In the genomic region with DNA sequence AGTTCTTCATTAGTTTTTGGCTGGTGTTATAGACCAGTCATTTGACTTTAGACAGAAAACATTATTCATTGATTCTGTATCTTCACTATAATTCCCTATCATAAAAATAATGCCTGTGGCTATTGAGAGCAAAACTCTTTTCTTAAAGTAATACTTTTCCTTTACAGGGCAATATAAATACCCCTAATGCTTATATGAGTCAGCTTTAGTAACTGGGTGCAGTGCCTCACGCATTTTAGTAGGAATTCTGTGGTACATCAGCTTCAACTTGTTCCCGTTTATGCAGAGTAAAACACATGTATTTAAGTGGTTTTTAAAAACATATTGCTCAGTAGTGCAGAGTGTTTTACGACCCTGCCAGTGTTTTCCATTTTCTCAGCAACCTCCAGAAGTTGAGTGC, we compare ENCODE assay signal across 16 cellular contexts.
DNase-seq lines count a peak whose midpoint lies in the region; ATAC-seq and TF ChIP-seq lines count a peak whose summit lies in the region.
"Had no signal": no experiment of that assay in that cellular context is flagged by ENCODE, and none has a peak within 500 bp of the region (broad histone marks: within the 10 kb centered on the region; RNA-seq: fewer than 3 reads in every experiment).

No MANE protein-coding gene starts in this region.

- intact Hi-C loops in Caco-2 (cut with micrococcal nuclease; ENCODE audit: unreplicated experiment): loop anchor here (1.0 to 5.0 kb wide), 4 partner anchors 47 to 123 kb away; a partner anchor contains a TSS

- no peaks in the 10 kb centered on the region for H3K79me2 ChIP-seq in OCI-LY1 (ENCODE audit: insufficient read depth, low read length)

- POLR2A ChIA-PET in Caco-2 (lab: Charles Lee): interaction anchor here (1.5 to 1.7 kb wide), 2 partner anchors 68 to 121 kb away, joined by 7 read pairs; a partner anchor contains a TSS
- POLR2A ChIA-PET in activated CD4-positive, alpha-beta T cell treated with anti-CD3 and anti-CD28 coated beads, Interleukin-2, amount 10 ng/mL, durations not matched to agents 7 days and 5 days (lab: Charles Lee): interaction anchor here (1.0 kb wide), 1 partner anchor 122 kb away, joined by 3 read pairs; no protein-coding TSS in a partner anchor

- CTCF ChIA-PET in Caco-2 (lab: Charles Lee): interaction anchor here (0.5 to 2.0 kb wide), 10 partner anchors 49 to 122 kb away, joined by 3 to 20 read pairs (median 4); a partner anchor contains a TSS
- CTCF ChIA-PET in activated CD4-positive, alpha-beta T cell treated with anti-CD3 and anti-CD28 coated beads, Interleukin-2, amount 10 ng/mL, durations not matched to agents 7 days and 5 days (lab: Charles Lee): interaction anchor here (0.6 to 1.2 kb wide), 2 partner anchors 24 to 121 kb away, joined by 3 read pairs; no protein-coding TSS in a partner anchor

- no peak overlapping the region for H2AFZ ChIP-seq in OCI-LY1 (ENCODE audit: low read length)

- no peak overlapping the region for H3K4me3 Mint-ChIP-seq in Caco-2 (ENCODE audit: unreplicated experiment)
- no peak overlapping the region for H3K4me3 Mint-ChIP-seq in activated CD4-positive, alpha-beta T cell treated with anti-CD3 and anti-CD28 coated beads, Interleukin-2, amount 10 ng/mL, durations not matched to agents 7 days and 5 days
- H3K4me3 Mint-ChIP-seq: activated CD8-positive, alpha-beta memory T cell treated with anti-CD3 and anti-CD28 coated beads, Interleukin-2, amount 10 ng/mL, durations not matched to agents 7 days and 5 days; natural killer cell treated with Interleukin-12 subunit alpha and Interleukin-12 subunit beta and Interleukin-15 and Interleukin-18, amount 100 ng/mL, for 72 hours; T-helper 17 cell had no signal

- H3K4me1 ChIP-seq in Caco-2 (peaks cover 13% of the 10 kb centered on the region), OCI-LY1 (ENCODE audit: insufficient read depth, low read length, severe bottlenecking) (peaks cover 99% of the 10 kb centered on the region), skeletal muscle tissue (ENCODE audit: control insufficient read depth in 3 of 3, insufficient read depth in 3 of 3, low read length in 3 of 3) (peaks cover 39 to 65% (median 61%) of the 10 kb centered on the region in 3 donors)
- H3K4me1 ChIP-seq: ascending aorta had no signal

- no peak overlapping the region for H3K4me3 ChIP-seq in Caco-2 (ENCODE audit: low read depth, low read length)
- H3K4me3 ChIP-seq in OCI-LY1 (ENCODE audit: low read depth, low read length, poor library complexity, severe bottlenecking): no peak overlapping the region
- H3K4me3 ChIP-seq in fibroblast of villous mesenchyme (ENCODE audit: low read depth, low read length): no peak overlapping the region
- H3K4me3 ChIP-seq in skeletal muscle tissue (ENCODE audit: low read length in 3 of 3): peak overlapping the region in 2 of 3 donors; percentile 33 to 46
- H3K4me3 ChIP-seq: ascending aorta had no signal

- TF ChIP-seq CTCF in Caco-2 (IDR thresholded peaks at IDR 0.05; ENCODE audit: insufficient read depth in 1 of 2, low read depth in 1 of 2, low read length in 1 of 2, severe bottlenecking in 1 of 2, unreplicated experiment in 1 of 2) (no peak), OCI-LY1 (IDR thresholded peaks at IDR 0.05; ENCODE audit: low read length) (no peak), fibroblast of villous mesenchyme (IDR thresholded peaks at IDR 0.05; ENCODE audit: insufficient read depth, low read depth, low read length) (no peak)

- H3K9ac ChIP-seq in OCI-LY1 (ENCODE audit: low read length) (peak overlapping the region; percentile 6; the same call in 1 of the 2 replicates), skeletal muscle tissue (ENCODE audit: low read depth in 1 of 3, low read length in 3 of 3) (peak overlapping the region in 2 of 3 donors; percentile 4 to 28)

- no TSS peak for BruUV-seq in Caco-2 (replicated peaks; lab: Mats Ljungman, UMichigan)

- no peaks in the 10 kb centered on the region for H4K20me1 ChIP-seq in OCI-LY1 (ENCODE audit: insufficient read depth, low read length)

- peak overlapping the region; percentile 84 for H3K27ac Mint-ChIP-seq in Caco-2 (ENCODE audit: unreplicated experiment)
- H3K27ac Mint-ChIP-seq in activated CD4-positive, alpha-beta T cell treated with anti-CD3 and anti-CD28 coated beads, Interleukin-2, amount 10 ng/mL, durations not matched to agents 7 days and 5 days: no peak overlapping the region
- H3K27ac Mint-ChIP-seq: activated CD8-positive, alpha-beta memory T cell treated with anti-CD3 and anti-CD28 coated beads, Interleukin-2, amount 10 ng/mL, durations not matched to agents 7 days and 5 days; natural killer cell treated with Interleukin-12 subunit alpha and Interleukin-12 subunit beta and Interleukin-15 and Interleukin-18, amount 100 ng/mL, for 72 hours; T-helper 17 cell had no signal

- H3K36me3 ChIP-seq in Caco-2 (ENCODE audit: control insufficient read depth, insufficient read depth, low read length) (peaks cover 6% of the 10 kb centered on the region), OCI-LY1 (ENCODE audit: insufficient read depth, low read length) (peaks cover 86% of the 10 kb centered on the region), skeletal muscle tissue (ENCODE audit: control insufficient read depth in 3 of 3, insufficient read depth in 3 of 3, low read length in 3 of 3) (peaks cover 67 to 74% (median 72%) of the 10 kb centered on the region in 3 donors)

- no peaks in the 10 kb centered on the region for H3K9me3 Mint-ChIP-seq in Caco-2 (ENCODE audit: unreplicated experiment)
- H3K9me3 Mint-ChIP-seq in activated CD4-positive, alpha-beta T cell treated with anti-CD3 and anti-CD28 coated beads, Interleukin-2, amount 10 ng/mL, durations not matched to agents 7 days and 5 days: no peaks in the 10 kb centered on the region
- H3K9me3 Mint-ChIP-seq: natural killer cell treated with Interleukin-12 subunit alpha and Interleukin-12 subunit beta and Interleukin-15 and Interleukin-18, amount 100 ng/mL, for 72 hours had no signal

- H3K27ac ChIP-seq in OCI-LY1 (ENCODE audit: low read depth, low read length, poor library complexity, severe bottlenecking): peak overlapping the region; percentile 97
- H3K27ac ChIP-seq in skeletal muscle tissue (ENCODE audit: low read depth, low read length): peak overlapping the region; percentile 80

- peaks cover 5% of the 10 kb centered on the region for H3F3A ChIP-seq in OCI-LY1 (ENCODE audit: insufficient read depth, low read length)

- no peaks in the 10 kb centered on the region for H3K27me3 Mint-ChIP-seq in Caco-2 (ENCODE audit: insufficient read depth, unreplicated experiment)
- H3K27me3 Mint-ChIP-seq in activated CD4-positive, alpha-beta T cell treated with anti-CD3 and anti-CD28 coated beads, Interleukin-2, amount 10 ng/mL, durations not matched to agents 7 days and 5 days: no peaks in the 10 kb centered on the region
- H3K27me3 Mint-ChIP-seq: activated CD8-positive, alpha-beta memory T cell treated with anti-CD3 and anti-CD28 coated beads, Interleukin-2, amount 10 ng/mL, durations not matched to agents 7 days and 5 days; natural killer cell treated with Interleukin-12 subunit alpha and Interleukin-12 subunit beta and Interleukin-15 and Interleukin-18, amount 100 ng/mL, for 72 hours; T-helper 17 cell had no signal

- peaks cover 8% of the 10 kb centered on the region for H3K4me1 Mint-ChIP-seq in Caco-2 (ENCODE audit: low read depth, unreplicated experiment)
- H3K4me1 Mint-ChIP-seq in activated CD4-positive, alpha-beta T cell treated with anti-CD3 and anti-CD28 coated beads, Interleukin-2, amount 10 ng/mL, durations not matched to agents 7 days and 5 days: no peaks in the 10 kb centered on the region
- H3K4me1 Mint-ChIP-seq: T-helper 17 cell had no signal

- no peak for ATAC-seq in HG03280 (IDR thresholded peaks at IDR 0.05; ENCODE audit: unreplicated experiment)
- ATAC-seq in GM21576 (IDR thresholded peaks at IDR 0.05; ENCODE audit: unreplicated experiment): no peak
- ATAC-seq: activated CD8-positive, alpha-beta memory T cell treated with anti-CD3 and anti-CD28 coated beads, Interleukin-2, amount 10 ng/mL, durations not matched to agents 7 days and 5 days; natural killer cell treated with Interleukin-12 subunit alpha and Interleukin-12 subunit beta and Interleukin-15 and Interleukin-18, amount 100 ng/mL, for 72 hours; T-helper 17 cell had no signal

- DNase-seq in Caco-2 (no peak), fibroblast of villous mesenchyme (ENCODE audit: low read depth) (peak; percentile 44), cerebellar cortex (ENCODE audit: low spot score) (no peak)
- no peak for DNase-seq in activated CD4-positive, alpha-beta T cell treated with anti-CD3 and anti-CD28 coated beads, Interleukin-2, amount 10 ng/mL, durations not matched to agents 7 days and 5 days
- DNase-seq: activated CD8-positive, alpha-beta memory T cell treated with anti-CD3 and anti-CD28 coated beads, Interleukin-2, amount 10 ng/mL, durations not matched to agents 7 days and 5 days; activated gamma-delta T cell; Calu3; KG1; stimulated activated CD4-positive, alpha-beta T cell treated with anti-CD3 and anti-CD28 coated beads, Interleukin-4, amount 100 ng/mL, for 24 hours; T-helper 17 cell had no signal

- peaks cover 83% of the 10 kb centered on the region for H3K36me3 Mint-ChIP-seq in Caco-2 (ENCODE audit: insufficient read depth, unreplicated experiment)
- H3K36me3 Mint-ChIP-seq in activated CD4-positive, alpha-beta T cell treated with anti-CD3 and anti-CD28 coated beads, Interleukin-2, amount 10 ng/mL, durations not matched to agents 7 days and 5 days (ENCODE audit: low read depth): peaks cover 42% of the 10 kb centered on the region

- H3K9me2 ChIP-seq in OCI-LY1 (ENCODE audit: low read depth, low read length): no peaks in the 10 kb centered on the region

- no peaks in the 10 kb centered on the region for H3K27me3 ChIP-seq in Caco-2 (replicated peaks; ENCODE audit: control insufficient read depth, insufficient read depth, low read length)
- no peaks in the 10 kb centered on the region for H3K27me3 ChIP-seq in OCI-LY1 (ENCODE audit: insufficient read depth, low read length)
- H3K27me3 ChIP-seq in skeletal muscle tissue (ENCODE audit: control insufficient read depth in 3 of 3, insufficient read depth in 3 of 3, low read length in 3 of 3): no peaks in the 10 kb centered on the region
- H3K27me3 ChIP-seq: ascending aorta had no signal

- no peak overlapping the region; the same call in 1 of the 2 replicates for H3K4me2 ChIP-seq in OCI-LY1 (ENCODE audit: low read length)

- no peaks in the 10 kb centered on the region for H3K9me3 ChIP-seq in Caco-2
- H3K9me3 ChIP-seq in OCI-LY1 (ENCODE audit: low read length): no peaks in the 10 kb centered on the region
- H3K9me3 ChIP-seq in skeletal muscle tissue (ENCODE audit: control insufficient read depth in 3 of 3, low read length in 3 of 3): no peaks in the 10 kb centered on the region
- H3K9me3 ChIP-seq: ascending aorta had no signal

Comparison
In these comparisons a context has a peak if more than half of its experiments do, and no peak if none do; other contexts are left out.
1. H3K4me3 ChIP-seq: peak in skeletal muscle tissue (2 of 3); none in Caco-2 (single experiment), OCI-LY1 (single experiment) and fibroblast of villous mesenchyme (single experiment).